9 cellular contexts compared by ENCODE assay signal in genomic region chr17:49565948-49566491, GRCh38. TPM values are rescaled to one million over a fixed set of nuclear protein-coding genes. Genes with fewer than 3 reads are reported as not detected.
DNase-seq lines count a peak whose midpoint lies in the region; ATAC-seq and TF ChIP-seq lines count a peak whose summit lies in the region.
"Had no signal": no experiment of that assay in that cellular context is flagged by ENCODE, and none has a peak within 500 bp of the region (broad histone marks: within the 10 kb centered on the region; RNA-seq: fewer than 3 reads in every experiment).

No MANE protein-coding gene starts in this region.

- H3K27me3 ChIP-seq in suprapubic skin: no peaks in the 10 kb centered on the region

- no peak overlapping the region for H3K4me3 Mint-ChIP-seq in activated CD8-positive, alpha-beta T cell treated with anti-CD3 and anti-CD28 coated beads, Interleukin-2, amount 10 ng/mL, durations not matched to agents 7 days and 5 days

- POLR2A ChIA-PET in activated CD8-positive, alpha-beta T cell treated with anti-CD3 and anti-CD28 coated beads, Interleukin-2, amount 10 ng/mL, durations not matched to agents 7 days and 5 days (lab: Charles Lee): no interaction called here

- no peaks in the 10 kb centered on the region for H3K9me3 ChIP-seq in suprapubic skin
- H3K9me3 ChIP-seq: neutrophil had no signal

- H3K36me3 Mint-ChIP-seq in activated CD8-positive, alpha-beta T cell treated with anti-CD3 and anti-CD28 coated beads, Interleukin-2, amount 10 ng/mL, durations not matched to agents 7 days and 5 days (ENCODE audit: low read depth): no peaks in the 10 kb centered on the region

- H3K27ac ChIP-seq in suprapubic skin: peak overlapping the region; percentile 42
- H3K27ac ChIP-seq: neutrophil had no signal

- H3K9me3 Mint-ChIP-seq in activated CD8-positive, alpha-beta T cell treated with anti-CD3 and anti-CD28 coated beads, Interleukin-2, amount 10 ng/mL, durations not matched to agents 7 days and 5 days (ENCODE audit: insufficient read depth): no peaks in the 10 kb centered on the region

- peaks cover 39% of the 10 kb centered on the region for H3K4me1 ChIP-seq in suprapubic skin

- peaks cover 16% of the 10 kb centered on the region for H3K27me3 Mint-ChIP-seq in activated CD8-positive, alpha-beta T cell treated with anti-CD3 and anti-CD28 coated beads, Interleukin-2, amount 10 ng/mL, durations not matched to agents 7 days and 5 days (ENCODE audit: low read depth)

- peaks cover 28% of the 10 kb centered on the region for H3K4me1 Mint-ChIP-seq in activated CD8-positive, alpha-beta T cell treated with anti-CD3 and anti-CD28 coated beads, Interleukin-2, amount 10 ng/mL, durations not matched to agents 7 days and 5 days (ENCODE audit: low read depth)

- peak; percentile 12 for DNase-seq in NCI-H748 (lab: John Stamatoyannopoulos, UW; ENCODE audit: unreplicated experiment)
- no peak for DNase-seq in NCI-H748 treated with DMSO at 0.1 percent for 48 hours (lab: John Stamatoyannopoulos, UW)
- DNase-seq in activated CD8-positive, alpha-beta T cell treated with anti-CD3 and anti-CD28 coated beads, Interleukin-2, amount 10 ng/mL, durations not matched to agents 7 days and 5 days: peak; percentile 31
- peak; percentile 18 for DNase-seq in inferior parietal cortex (ENCODE audit: extremely low spot score)
- no peak for DNase-seq in suprapubic skin (ENCODE audit: low spot score in 2 of 2)
- no peak for DNase-seq in retina
- no peak for DNase-seq in NCI-H1694 (lab: John Stamatoyannopoulos, UW)
- DNase-seq in A172 (ENCODE audit: low spot score): no peak

- TF ChIP-seq CTCF in suprapubic skin (IDR thresholded peaks at IDR 0.05): no peak

- WGBS in suprapubic skin: 20% methylated on average over 14 of the region's 14 CpGs

- no peaks in the 10 kb centered on the region for H3K36me3 ChIP-seq in suprapubic skin
- H3K36me3 ChIP-seq: neutrophil had no signal

- no peak overlapping the region for H3K4me3 ChIP-seq in suprapubic skin

- CTCF ChIA-PET in activated CD8-positive, alpha-beta T cell treated with anti-CD3 and anti-CD28 coated beads, Interleukin-2, amount 10 ng/mL, durations not matched to agents 7 days and 5 days (lab: Charles Lee): interaction anchor here (0.9 to 4.5 kb wide), 7 partner anchors 9 to 432 kb away, joined by 3 to 62 read pairs (median 5); no protein-coding TSS in a partner anchor

- no peak overlapping the region for H3K27ac Mint-ChIP-seq in activated CD8-positive, alpha-beta T cell treated with anti-CD3 and anti-CD28 coated beads, Interleukin-2, amount 10 ng/mL, durations not matched to agents 7 days and 5 days

- ATAC-seq in activated CD8-positive, alpha-beta T cell treated with anti-CD3 and anti-CD28 coated beads, Interleukin-2, amount 10 ng/mL, durations not matched to agents 7 days and 5 days: no peak

- no peak for TF ChIP-seq POLR2A in suprapubic skin (IDR thresholded peaks at IDR 0.05)

- peak; percentile 89 for TF ChIP-seq EP300 in suprapubic skin (IDR thresholded peaks at IDR 0.05)

RNA-seq across cellular contexts. Expression of gene NXPH3, which starts 9.7 kb away (rescaled TPM):
- not detected for total RNA-seq in activated CD8-positive, alpha-beta T cell treated with anti-CD3 and anti-CD28 coated beads, Interleukin-2, amount 10 ng/mL, durations not matched to agents 7 days and 5 days
- 1 to 10 TPM; 1.3 to 5.0 (median 1.5) TPM for total RNA-seq in suprapubic skin
- 0.12 and 0.24 TPM in 2 replicates for total RNA-seq in A172 (2014; rRNA removed; shearing (Covaris generic))

Comparison
In these comparisons a context has a peak if more than half of its experiments do, and no peak if none do; other contexts are left out.
1. DNase-seq: peak in NCI-H748 (single experiment), activated CD8-positive, alpha-beta T cell treated with anti-CD3 and anti-CD28 coated beads, Interleukin-2, amount 10 ng/mL, durations not matched to agents 7 days and 5 days (single experiment) and inferior parietal cortex (single experiment); none in NCI-H748 treated with DMSO at 0.1 percent for 48 hours (single experiment), suprapubic skin (0 of 2), retina (single experiment), NCI-H1694 (single experiment) and A172 (single experiment).